8 cellular contexts compared by ENCODE assay signal in genomic region chrX:129843459-129844306, GRCh38. TPM values are rescaled to one million over a fixed set of nuclear protein-coding genes. Genes with fewer than 3 reads are reported as not detected.
A peak's percentile ranks its signal among the peaks of the same experiment; 100 is the strongest.
DNase-seq lines count a peak whose midpoint lies in the region; ATAC-seq and FAIRE-seq lines count a peak whose summit lies in the region.

Gene ZDHHC9, minus strand, starts transcription at chrX:129843886. Its CDS starts 1,941 bp downstream, at chrX:129841945.

- H3K4me1 ChIP-seq in right cardiac atrium (ENCODE audit: control insufficient read depth, insufficient read depth, low read length) = no peaks in the 10 kb centered on the region

- DNase-seq in NCI-H187 (lab: John Stamatoyannopoulos, UW) (peak; percentile 79 to 81), T-helper 2 cell (peak; percentile 64 to 91 (median 76)), anterior cingulate cortex (lab: John Stamatoyannopoulos, UW) (peak; percentile 19 to 92 (median 82)), right cardiac atrium (peak; percentile 88 to 94 (median 94)), pulmonary artery endothelial cell (ENCODE audit: low read depth, low spot score) (peak; percentile 53), urothelium cell line (ENCODE audit: low spot score) (peak; percentile 80)

- intact Hi-C loops in right cardiac atrium (cut with DNase I) = loop anchor here in 1 of 4 donors (10.0 kb wide), 1 partner anchor 239 kb away; no protein-coding TSS in a partner anchor

- no peak for FAIRE-seq in urothelium cell line (lab: Jason Lieb, UNC)

- H3K27ac ChIP-seq in right cardiac atrium (ENCODE audit: low read length) = peak within 1 kb of the TSS; percentile 88

- under 1% methylated on average over 66 of the region's 72 CpGs for WGBS in right cardiac atrium

- ATAC-seq in GM18499 (IDR thresholded peaks at IDR 0.05; ENCODE audit: insufficient read depth, unreplicated experiment) (peak; percentile 86), HG02938 (IDR thresholded peaks at IDR 0.05; ENCODE audit: unreplicated experiment) (peak; percentile 99), right cardiac atrium (peak; percentile 98 to 99)

- H3K9me3 ChIP-seq in right cardiac atrium (ENCODE audit: control insufficient read depth, low read length) = no peaks in the 10 kb centered on the region

- H3K4me3 ChIP-seq in right cardiac atrium (ENCODE audit: low read length) = peak within 1 kb of the TSS; percentile 68

- H3K27me3 ChIP-seq in right cardiac atrium (ENCODE audit: control insufficient read depth, insufficient read depth) = no peaks in the 10 kb centered on the region

RNA-seq across cellular contexts. Expression of gene ZDHHC9, which starts in this region (rescaled TPM):
- total RNA-seq in right cardiac atrium (10 to 100 TPM in 3 of 4 donors, 1 to 10 TPM in 1; 9.3 to 16.7 (median 11.3) TPM), pulmonary artery endothelial cell (17.4 and 19.7 TPM in 2 replicates)
- 6.3 TPM for polyA plus RNA-seq in right cardiac atrium

Comparison
In these comparisons a context has a peak if more than half of its experiments do, and no peak if none do; other contexts are left out.
1. Peak in every context shown above with its lines: DNase-seq, ATAC-seq, H3K4me3 ChIP-seq and H3K27ac ChIP-seq.